Comparison of ENCODE assay signal across 1 cellular context in the genomic region with DNA sequence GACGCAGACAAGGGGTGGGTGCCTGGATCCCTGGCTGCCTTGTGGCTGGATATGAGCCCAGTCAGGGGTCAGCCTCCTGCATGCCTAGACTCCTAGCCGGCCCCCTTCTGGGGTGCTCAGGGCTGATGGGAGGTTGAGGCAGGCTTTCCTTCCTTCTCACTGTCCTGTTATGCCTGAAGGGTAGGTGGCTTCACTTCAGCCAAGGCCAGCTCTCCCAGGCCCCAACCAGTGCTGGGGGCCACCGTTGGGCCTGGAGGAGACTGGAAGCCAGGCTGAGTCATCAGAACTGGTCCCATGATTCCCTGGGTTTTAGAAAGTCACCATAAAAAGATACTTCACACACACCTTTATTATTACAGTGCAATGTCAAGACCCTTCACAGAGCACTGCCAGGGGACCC.
TF ChIP-seq lines count a peak whose summit lies in the region.

No MANE protein-coding gene starts in this region.

TF ChIP-seq in K562, 482 proteins besides CTCF, POLR2A, EP300 and RAD21 (continued from another document):
- TF ChIP-seq CEBPB (tag; IDR thresholded peaks at IDR 0.05) (no peak), ZBTB17 (CRISPR knock-in tag; IDR thresholded peaks at IDR 0.05) (0 out of 2 replicates have a peak, but pooled peaks have one; percentile 39), HNRNPK (IDR thresholded peaks at IDR 0.05; ENCODE audit: low read depth, low read length, poor library complexity, severe bottlenecking) (no peak), FOXK2 (conservative IDR thresholded peaks at IDR 0.05 in 1 of 2, IDR thresholded peaks at IDR 0.05 in 1 of 2; ENCODE audit: low read depth in 2 of 2) (no peak), RHOXF2B (CRISPR knock-in tag; conservative IDR thresholded peaks at IDR 0.05) (no peak), ZNF76 (CRISPR knock-in tag; IDR thresholded peaks at IDR 0.05; ENCODE audit: borderline replicate concordance) (no peak), POLR2G (IDR thresholded peaks at IDR 0.05; ENCODE audit: low read depth, low read length) (no peak), ESRRA (IDR thresholded peaks at IDR 0.05; ENCODE audit: borderline replicate concordance, low read depth) (no peak), LEF1 (IDR thresholded peaks at IDR 0.05) (no peak), GATA2 (CRISPR knock-in tag; IDR thresholded peaks at IDR 0.05) (no peak), FOXP1 (CRISPR knock-in tag; IDR thresholded peaks at IDR 0.05) (no peak), XRCC5 (IDR thresholded peaks at IDR 0.05; ENCODE audit: low read depth, low read length) (no peak), BDP1 (IDR thresholded peaks at IDR 0.05; ENCODE audit: insufficient read depth, insufficient read length) (no peak), BHLHE40 (IDR thresholded peaks at IDR 0.05; ENCODE audit: low read length) (no peak), PHF20 (IDR thresholded peaks at IDR 0.05; ENCODE audit: partially characterized antibody) (no peak), BACH1 (tag; IDR thresholded peaks at IDR 0.05) (no peak), BCOR (IDR thresholded peaks at IDR 0.05) (no peak), IFI16 (CRISPR knock-in tag; IDR thresholded peaks at IDR 0.05) (no peak), ZNF239 (CRISPR knock-in tag; IDR thresholded peaks at IDR 0.05) (no peak), KDM2B (CRISPR knock-in tag; IDR thresholded peaks at IDR 0.05) (no peak), GABPA (tag; conservative IDR thresholded peaks at IDR 0.05; ENCODE audit: low read depth) (no peak), ZNF444 (CRISPR knock-in tag; IDR thresholded peaks at IDR 0.05) (no peak), MAZ (CRISPR knock-in tag; conservative IDR thresholded peaks at IDR 0.05 in 1 of 2, IDR thresholded peaks at IDR 0.05 in 1 of 2) (0 out of 4 replicates have a peak, but pooled peaks of 1 of the 2 experiments have one; percentile 22), L3MBTL2 (IDR thresholded peaks at IDR 0.05) (no peak), SMARCC2 (IDR thresholded peaks at IDR 0.05; ENCODE audit: low read depth) (no peak), GATAD2B (IDR thresholded peaks at IDR 0.05; ENCODE audit: borderline replicate concordance) (no peak), KAT7 (CRISPR knock-in tag; IDR thresholded peaks at IDR 0.05; ENCODE audit: borderline replicate concordance) (no peak), PHF21A (IDR thresholded peaks at IDR 0.05; ENCODE audit: borderline replicate concordance, low read depth) (no peak), HDGF (IDR thresholded peaks at IDR 0.05) (no peak), MAFK (IDR thresholded peaks at IDR 0.05; ENCODE audit: low read length) (peak; percentile 41; the same call in 1 of the 2 replicates), ZNF347 (CRISPR knock-in tag; IDR thresholded peaks at IDR 0.05; ENCODE audit: low read depth) (no peak), RB1 (IDR thresholded peaks at IDR 0.05; ENCODE audit: low read depth) (no peak), ZNF140 (CRISPR knock-in tag; IDR thresholded peaks at IDR 0.05) (no peak), ZFX (CRISPR knock-in tag; IDR thresholded peaks at IDR 0.05) (0 out of 2 replicates have a peak, but pooled peaks have one; percentile 27)
- TF ChIP-seq, protein P1, sequence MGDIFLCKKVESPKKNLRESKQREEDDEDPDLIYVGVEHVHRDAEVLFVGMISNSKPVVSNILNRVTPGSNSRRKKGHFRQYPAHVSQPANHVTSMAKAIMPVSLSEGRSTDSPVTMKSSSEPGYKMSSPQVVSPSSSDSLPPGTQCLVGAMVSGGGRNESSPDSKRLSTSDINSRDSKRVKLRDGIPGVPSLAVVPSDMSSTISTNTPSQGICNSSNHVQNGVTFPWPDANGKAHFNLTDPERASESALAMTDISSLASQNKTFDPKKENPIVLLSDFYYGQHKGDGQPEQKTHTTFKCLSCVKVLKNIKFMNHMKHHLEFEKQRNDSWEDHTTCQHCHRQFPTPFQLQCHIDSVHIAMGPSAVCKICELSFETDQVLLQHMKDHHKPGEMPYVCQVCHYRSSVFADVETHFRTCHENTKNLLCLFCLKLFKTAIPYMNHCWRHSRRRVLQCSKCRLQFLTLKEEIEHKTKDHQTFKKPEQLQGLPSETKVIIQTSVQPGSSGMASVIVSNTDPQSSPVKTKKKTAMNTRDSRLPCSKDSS (IDR thresholded peaks at IDR 0.05; ENCODE audit: low read depth, partially characterized antibody), result no peak
- TF ChIP-seq, protein P2, sequence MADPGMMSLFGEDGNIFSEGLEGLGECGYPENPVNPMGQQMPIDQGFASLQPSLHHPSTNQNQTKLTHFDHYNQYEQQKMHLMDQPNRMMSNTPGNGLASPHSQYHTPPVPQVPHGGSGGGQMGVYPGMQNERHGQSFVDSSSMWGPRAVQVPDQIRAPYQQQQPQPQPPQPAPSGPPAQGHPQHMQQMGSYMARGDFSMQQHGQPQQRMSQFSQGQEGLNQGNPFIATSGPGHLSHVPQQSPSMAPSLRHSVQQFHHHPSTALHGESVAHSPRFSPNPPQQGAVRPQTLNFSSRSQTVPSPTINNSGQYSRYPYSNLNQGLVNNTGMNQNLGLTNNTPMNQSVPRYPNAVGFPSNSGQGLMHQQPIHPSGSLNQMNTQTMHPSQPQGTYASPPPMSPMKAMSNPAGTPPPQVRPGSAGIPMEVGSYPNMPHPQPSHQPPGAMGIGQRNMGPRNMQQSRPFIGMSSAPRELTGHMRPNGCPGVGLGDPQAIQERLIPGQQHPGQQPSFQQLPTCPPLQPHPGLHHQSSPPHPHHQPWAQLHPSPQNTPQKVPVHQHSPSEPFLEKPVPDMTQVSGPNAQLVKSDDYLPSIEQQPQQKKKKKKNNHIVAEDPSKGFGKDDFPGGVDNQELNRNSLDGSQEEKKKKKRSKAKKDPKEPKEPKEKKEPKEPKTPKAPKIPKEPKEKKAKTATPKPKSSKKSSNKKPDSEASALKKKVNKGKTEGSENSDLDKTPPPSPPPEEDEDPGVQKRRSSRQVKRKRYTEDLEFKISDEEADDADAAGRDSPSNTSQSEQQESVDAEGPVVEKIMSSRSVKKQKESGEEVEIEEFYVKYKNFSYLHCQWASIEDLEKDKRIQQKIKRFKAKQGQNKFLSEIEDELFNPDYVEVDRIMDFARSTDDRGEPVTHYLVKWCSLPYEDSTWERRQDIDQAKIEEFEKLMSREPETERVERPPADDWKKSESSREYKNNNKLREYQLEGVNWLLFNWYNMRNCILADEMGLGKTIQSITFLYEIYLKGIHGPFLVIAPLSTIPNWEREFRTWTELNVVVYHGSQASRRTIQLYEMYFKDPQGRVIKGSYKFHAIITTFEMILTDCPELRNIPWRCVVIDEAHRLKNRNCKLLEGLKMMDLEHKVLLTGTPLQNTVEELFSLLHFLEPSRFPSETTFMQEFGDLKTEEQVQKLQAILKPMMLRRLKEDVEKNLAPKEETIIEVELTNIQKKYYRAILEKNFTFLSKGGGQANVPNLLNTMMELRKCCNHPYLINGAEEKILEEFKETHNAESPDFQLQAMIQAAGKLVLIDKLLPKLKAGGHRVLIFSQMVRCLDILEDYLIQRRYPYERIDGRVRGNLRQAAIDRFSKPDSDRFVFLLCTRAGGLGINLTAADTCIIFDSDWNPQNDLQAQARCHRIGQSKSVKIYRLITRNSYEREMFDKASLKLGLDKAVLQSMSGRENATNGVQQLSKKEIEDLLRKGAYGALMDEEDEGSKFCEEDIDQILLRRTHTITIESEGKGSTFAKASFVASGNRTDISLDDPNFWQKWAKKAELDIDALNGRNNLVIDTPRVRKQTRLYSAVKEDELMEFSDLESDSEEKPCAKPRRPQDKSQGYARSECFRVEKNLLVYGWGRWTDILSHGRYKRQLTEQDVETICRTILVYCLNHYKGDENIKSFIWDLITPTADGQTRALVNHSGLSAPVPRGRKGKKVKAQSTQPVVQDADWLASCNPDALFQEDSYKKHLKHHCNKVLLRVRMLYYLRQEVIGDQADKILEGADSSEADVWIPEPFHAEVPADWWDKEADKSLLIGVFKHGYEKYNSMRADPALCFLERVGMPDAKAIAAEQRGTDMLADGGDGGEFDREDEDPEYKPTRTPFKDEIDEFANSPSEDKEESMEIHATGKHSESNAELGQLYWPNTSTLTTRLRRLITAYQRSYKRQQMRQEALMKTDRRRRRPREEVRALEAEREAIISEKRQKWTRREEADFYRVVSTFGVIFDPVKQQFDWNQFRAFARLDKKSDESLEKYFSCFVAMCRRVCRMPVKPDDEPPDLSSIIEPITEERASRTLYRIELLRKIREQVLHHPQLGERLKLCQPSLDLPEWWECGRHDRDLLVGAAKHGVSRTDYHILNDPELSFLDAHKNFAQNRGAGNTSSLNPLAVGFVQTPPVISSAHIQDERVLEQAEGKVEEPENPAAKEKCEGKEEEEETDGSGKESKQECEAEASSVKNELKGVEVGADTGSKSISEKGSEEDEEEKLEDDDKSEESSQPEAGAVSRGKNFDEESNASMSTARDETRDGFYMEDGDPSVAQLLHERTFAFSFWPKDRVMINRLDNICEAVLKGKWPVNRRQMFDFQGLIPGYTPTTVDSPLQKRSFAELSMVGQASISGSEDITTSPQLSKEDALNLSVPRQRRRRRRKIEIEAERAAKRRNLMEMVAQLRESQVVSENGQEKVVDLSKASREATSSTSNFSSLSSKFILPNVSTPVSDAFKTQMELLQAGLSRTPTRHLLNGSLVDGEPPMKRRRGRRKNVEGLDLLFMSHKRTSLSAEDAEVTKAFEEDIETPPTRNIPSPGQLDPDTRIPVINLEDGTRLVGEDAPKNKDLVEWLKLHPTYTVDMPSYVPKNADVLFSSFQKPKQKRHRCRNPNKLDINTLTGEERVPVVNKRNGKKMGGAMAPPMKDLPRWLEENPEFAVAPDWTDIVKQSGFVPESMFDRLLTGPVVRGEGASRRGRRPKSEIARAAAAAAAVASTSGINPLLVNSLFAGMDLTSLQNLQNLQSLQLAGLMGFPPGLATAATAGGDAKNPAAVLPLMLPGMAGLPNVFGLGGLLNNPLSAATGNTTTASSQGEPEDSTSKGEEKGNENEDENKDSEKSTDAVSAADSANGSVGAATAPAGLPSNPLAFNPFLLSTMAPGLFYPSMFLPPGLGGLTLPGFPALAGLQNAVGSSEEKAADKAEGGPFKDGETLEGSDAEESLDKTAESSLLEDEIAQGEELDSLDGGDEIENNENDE (IDR thresholded peaks at IDR 0.05; ENCODE audit: low read depth, low read length), result no peak
- TF ChIP-seq, protein P3, sequence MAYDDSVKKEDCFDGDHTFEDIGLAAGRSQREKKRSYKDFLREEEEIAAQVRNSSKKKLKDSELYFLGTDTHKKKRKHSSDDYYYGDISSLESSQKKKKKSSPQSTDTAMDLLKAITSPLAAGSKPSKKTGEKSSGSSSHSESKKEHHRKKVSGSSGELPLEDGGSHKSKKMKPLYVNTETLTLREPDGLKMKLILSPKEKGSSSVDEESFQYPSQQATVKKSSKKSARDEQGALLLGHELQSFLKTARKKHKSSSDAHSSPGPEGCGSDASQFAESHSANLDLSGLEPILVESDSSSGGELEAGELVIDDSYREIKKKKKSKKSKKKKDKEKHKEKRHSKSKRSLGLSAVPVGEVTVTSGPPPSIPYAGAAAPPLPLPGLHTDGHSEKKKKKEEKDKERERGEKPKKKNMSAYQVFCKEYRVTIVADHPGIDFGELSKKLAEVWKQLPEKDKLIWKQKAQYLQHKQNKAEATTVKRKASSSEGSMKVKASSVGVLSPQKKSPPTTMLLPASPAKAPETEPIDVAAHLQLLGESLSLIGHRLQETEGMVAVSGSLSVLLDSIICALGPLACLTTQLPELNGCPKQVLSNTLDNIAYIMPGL (CRISPR knock-in tag; IDR thresholded peaks at IDR 0.05), result no peak
- TF ChIP-seq, protein P4, sequence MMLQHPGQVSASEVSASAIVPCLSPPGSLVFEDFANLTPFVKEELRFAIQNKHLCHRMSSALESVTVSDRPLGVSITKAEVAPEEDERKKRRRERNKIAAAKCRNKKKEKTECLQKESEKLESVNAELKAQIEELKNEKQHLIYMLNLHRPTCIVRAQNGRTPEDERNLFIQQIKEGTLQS (IDR thresholded peaks at IDR 0.05), result peak; percentile 67; the same call in 1 of the 2 replicates
- TF ChIP-seq, protein P4 (CRISPR knock-in tag; conservative IDR thresholded peaks at IDR 0.05), result no peak
- TF ChIP-seq, protein P5, sequence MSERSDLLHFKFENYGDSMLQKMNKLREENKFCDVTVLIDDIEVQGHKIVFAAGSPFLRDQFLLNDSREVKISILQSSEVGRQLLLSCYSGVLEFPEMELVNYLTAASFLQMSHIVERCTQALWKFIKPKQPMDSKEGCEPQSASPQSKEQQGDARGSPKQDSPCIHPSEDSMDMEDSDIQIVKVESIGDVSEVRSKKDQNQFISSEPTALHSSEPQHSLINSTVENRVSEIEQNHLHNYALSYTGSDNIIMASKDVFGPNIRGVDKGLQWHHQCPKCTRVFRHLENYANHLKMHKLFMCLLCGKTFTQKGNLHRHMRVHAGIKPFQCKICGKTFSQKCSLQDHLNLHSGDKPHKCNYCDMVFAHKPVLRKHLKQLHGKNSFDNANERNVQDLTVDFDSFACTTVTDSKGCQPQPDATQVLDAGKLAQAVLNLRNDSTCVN (CRISPR knock-in tag; IDR thresholded peaks at IDR 0.05), result no peak
- TF ChIP-seq, protein P6, sequence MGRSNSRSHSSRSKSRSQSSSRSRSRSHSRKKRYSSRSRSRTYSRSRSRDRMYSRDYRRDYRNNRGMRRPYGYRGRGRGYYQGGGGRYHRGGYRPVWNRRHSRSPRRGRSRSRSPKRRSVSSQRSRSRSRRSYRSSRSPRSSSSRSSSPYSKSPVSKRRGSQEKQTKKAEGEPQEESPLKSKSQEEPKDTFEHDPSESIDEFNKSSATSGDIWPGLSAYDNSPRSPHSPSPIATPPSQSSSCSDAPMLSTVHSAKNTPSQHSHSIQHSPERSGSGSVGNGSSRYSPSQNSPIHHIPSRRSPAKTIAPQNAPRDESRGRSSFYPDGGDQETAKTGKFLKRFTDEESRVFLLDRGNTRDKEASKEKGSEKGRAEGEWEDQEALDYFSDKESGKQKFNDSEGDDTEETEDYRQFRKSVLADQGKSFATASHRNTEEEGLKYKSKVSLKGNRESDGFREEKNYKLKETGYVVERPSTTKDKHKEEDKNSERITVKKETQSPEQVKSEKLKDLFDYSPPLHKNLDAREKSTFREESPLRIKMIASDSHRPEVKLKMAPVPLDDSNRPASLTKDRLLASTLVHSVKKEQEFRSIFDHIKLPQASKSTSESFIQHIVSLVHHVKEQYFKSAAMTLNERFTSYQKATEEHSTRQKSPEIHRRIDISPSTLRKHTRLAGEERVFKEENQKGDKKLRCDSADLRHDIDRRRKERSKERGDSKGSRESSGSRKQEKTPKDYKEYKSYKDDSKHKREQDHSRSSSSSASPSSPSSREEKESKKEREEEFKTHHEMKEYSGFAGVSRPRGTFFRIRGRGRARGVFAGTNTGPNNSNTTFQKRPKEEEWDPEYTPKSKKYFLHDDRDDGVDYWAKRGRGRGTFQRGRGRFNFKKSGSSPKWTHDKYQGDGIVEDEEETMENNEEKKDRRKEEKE (IDR thresholded peaks at IDR 0.05; ENCODE audit: borderline replicate concordance in 1 of 2, control insufficient read depth in 1 of 2, low read depth in 2 of 2, low read length in 1 of 2), result no peak
